22 cellular contexts compared by ENCODE assay signal in the genomic region with DNA sequence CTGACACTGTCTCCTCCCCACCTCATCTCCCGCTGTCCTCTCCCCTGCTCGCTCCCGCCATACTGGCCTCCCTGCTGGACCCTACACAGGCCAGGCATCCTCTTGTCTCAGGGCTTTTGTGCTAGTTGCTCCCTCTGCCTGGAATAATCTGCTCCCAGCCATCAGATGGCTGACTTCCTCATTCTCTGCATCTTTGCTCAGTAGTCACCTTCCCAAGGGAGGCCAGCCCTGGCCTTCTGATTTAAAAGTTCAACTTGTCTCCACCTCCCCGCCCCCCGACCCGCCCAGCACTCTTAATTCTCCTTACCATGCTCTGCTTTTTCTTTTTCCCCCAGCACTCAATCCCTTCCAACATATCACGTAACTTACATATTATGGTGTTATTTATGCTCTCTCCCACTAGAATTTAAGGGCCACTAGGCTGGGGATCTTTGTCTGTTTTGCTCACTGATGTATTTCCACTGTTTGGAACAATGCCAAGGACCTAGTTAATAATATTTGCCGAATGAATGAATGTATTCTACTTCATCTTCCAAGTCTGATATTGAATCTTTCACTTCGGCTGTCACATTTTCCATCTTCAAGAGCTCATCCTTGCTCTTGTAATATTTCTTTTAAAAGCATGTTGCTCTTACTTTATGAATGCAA.
"Had no signal": no experiment of that assay in that cellular context is flagged by ENCODE, and none has a peak within 500 bp of the region (broad histone marks: within the 10 kb centered on the region; RNA-seq: fewer than 3 reads in every experiment).

No MANE protein-coding gene starts in this region.

- H3K9me3 Mint-ChIP-seq: immature natural killer cell; natural killer cell treated with Interleukin-12 subunit alpha and Interleukin-12 subunit beta and Interleukin-15 and Interleukin-18, amount 100 ng/mL, for 72 hours; stimulated activated naive CD8-positive, alpha-beta T cell treated with anti-CD3 and anti-CD28 coated beads, Interleukin-15, Interleukin-2, amounts not matched to agents 100 ng/mL and 50 ng/mL, for 24 hours had no signal

- DNase-seq: effector CD8-positive, alpha-beta T cell; gastrocnemius medialis; glutamatergic neuron; immature natural killer cell; left cardiac atrium; left ventricle myocardium inferior; lower lobe of right lung; mesenchymal stem cell; midbrain; occipital lobe; pancreas; right cardiac atrium; small intestine; stimulated activated CD4-positive, alpha-beta T cell treated with anti-CD3 and anti-CD28 coated beads, Interleukin-2, amount 100 ng/mL, for 48 hours; tibial artery; upper lobe of left lung had no signal

- H3K27ac ChIP-seq: coronary artery, gastrocnemius medialis, left ventricle myocardium inferior, lower lobe of right lung, pancreas, tibial artery, upper lobe of left lung, vagina had no signal

- H3K27me3 ChIP-seq: gastrocnemius medialis, pancreas, tibial artery, upper lobe of left lung, vagina had no signal

- H3K4me1 ChIP-seq: gastrocnemius medialis, left ventricle myocardium inferior, lower lobe of right lung, pancreas, tibial artery, upper lobe of left lung, vagina had no signal

- H3K27ac Mint-ChIP-seq: natural killer cell treated with Interleukin-12 subunit alpha and Interleukin-12 subunit beta and Interleukin-15 and Interleukin-18, amount 100 ng/mL, for 72 hours; progenitor cell of endocrine pancreas; stimulated activated naive CD8-positive, alpha-beta T cell treated with anti-CD3 and anti-CD28 coated beads, Interleukin-15, Interleukin-2, amounts not matched to agents 100 ng/mL and 50 ng/mL, for 24 hours had no signal

- H3K36me3 Mint-ChIP-seq: natural killer cell treated with Interleukin-12 subunit alpha and Interleukin-12 subunit beta and Interleukin-15 and Interleukin-18, amount 100 ng/mL, for 72 hours had no signal

- H3K27me3 Mint-ChIP-seq: progenitor cell of endocrine pancreas; stimulated activated naive CD8-positive, alpha-beta T cell treated with anti-CD3 and anti-CD28 coated beads, Interleukin-15, Interleukin-2, amounts not matched to agents 100 ng/mL and 50 ng/mL, for 24 hours had no signal

- H3K36me3 ChIP-seq: gastrocnemius medialis, left ventricle myocardium inferior, lower lobe of right lung, pancreas, upper lobe of left lung, vagina had no signal

- H3K4me3 Mint-ChIP-seq: immature natural killer cell; natural killer cell treated with Interleukin-12 subunit alpha and Interleukin-12 subunit beta and Interleukin-15 and Interleukin-18, amount 100 ng/mL, for 72 hours; stimulated activated naive CD8-positive, alpha-beta T cell treated with anti-CD3 and anti-CD28 coated beads, Interleukin-15, Interleukin-2, amounts not matched to agents 100 ng/mL and 50 ng/mL, for 24 hours had no signal

- H3K9me3 ChIP-seq: gastrocnemius medialis, lower lobe of right lung, pancreas, tibial artery, upper lobe of left lung, vagina had no signal

- H3K4me1 Mint-ChIP-seq: immature natural killer cell had no signal

- ATAC-seq: esophagus mucosa; gastrocnemius medialis; left cardiac atrium; lower lobe of right lung; natural killer cell treated with Interleukin-12 subunit alpha and Interleukin-12 subunit beta and Interleukin-15 and Interleukin-18, amount 100 ng/mL, for 72 hours; pancreas; right cardiac atrium had no signal

- H3K4me3 ChIP-seq: coronary artery, gastrocnemius medialis, left ventricle myocardium inferior, lower lobe of right lung, pancreas, tibial artery, upper lobe of left lung, vagina had no signal
